Comparison of ENCODE assay signal across 2 cellular contexts in genomic region chr4:186158021-186158859, GRCh38.
TF ChIP-seq lines count a peak whose summit lies in the region.

No MANE protein-coding gene starts in this region.

TF ChIP-seq in SK-N-SH, 30 proteins besides CTCF, POLR2A, EP300 and RAD21 (continued from another document):
- TF ChIP-seq, protein P1, sequence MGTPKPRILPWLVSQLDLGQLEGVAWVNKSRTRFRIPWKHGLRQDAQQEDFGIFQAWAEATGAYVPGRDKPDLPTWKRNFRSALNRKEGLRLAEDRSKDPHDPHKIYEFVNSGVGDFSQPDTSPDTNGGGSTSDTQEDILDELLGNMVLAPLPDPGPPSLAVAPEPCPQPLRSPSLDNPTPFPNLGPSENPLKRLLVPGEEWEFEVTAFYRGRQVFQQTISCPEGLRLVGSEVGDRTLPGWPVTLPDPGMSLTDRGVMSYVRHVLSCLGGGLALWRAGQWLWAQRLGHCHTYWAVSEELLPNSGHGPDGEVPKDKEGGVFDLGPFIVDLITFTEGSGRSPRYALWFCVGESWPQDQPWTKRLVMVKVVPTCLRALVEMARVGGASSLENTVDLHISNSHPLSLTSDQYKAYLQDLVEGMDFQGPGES (IDR thresholded peaks at IDR 0.05; ENCODE audit: low read depth, low read length): no peak

TF ChIP-seq in SK-N-SH treated with all-trans-retinoic acid at 6 μM for 48 hours, 23 proteins besides CTCF, POLR2A, EP300 and RAD21 (continued from another document):
- TF ChIP-seq, protein P2, sequence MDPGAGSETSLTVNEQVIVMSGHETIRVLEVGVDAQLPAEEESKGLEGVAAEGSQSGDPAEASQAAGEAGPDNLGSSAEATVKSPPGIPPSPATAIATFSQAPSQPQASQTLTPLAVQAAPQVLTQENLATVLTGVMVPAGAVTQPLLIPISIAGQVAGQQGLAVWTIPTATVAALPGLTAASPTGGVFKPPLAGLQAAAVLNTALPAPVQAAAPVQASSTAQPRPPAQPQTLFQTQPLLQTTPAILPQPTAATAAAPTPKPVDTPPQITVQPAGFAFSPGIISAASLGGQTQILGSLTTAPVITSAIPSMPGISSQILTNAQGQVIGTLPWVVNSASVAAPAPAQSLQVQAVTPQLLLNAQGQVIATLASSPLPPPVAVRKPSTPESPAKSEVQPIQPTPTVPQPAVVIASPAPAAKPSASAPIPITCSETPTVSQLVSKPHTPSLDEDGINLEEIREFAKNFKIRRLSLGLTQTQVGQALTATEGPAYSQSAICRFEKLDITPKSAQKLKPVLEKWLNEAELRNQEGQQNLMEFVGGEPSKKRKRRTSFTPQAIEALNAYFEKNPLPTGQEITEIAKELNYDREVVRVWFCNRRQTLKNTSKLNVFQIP (CRISPR knock-in tag; IDR thresholded peaks at IDR 0.05; ENCODE audit: borderline replicate concordance, low read depth): no peak
- TF ChIP-seq ESRRG (CRISPR knock-in tag; IDR thresholded peaks at IDR 0.05): no peak
- TF ChIP-seq, protein P3, sequence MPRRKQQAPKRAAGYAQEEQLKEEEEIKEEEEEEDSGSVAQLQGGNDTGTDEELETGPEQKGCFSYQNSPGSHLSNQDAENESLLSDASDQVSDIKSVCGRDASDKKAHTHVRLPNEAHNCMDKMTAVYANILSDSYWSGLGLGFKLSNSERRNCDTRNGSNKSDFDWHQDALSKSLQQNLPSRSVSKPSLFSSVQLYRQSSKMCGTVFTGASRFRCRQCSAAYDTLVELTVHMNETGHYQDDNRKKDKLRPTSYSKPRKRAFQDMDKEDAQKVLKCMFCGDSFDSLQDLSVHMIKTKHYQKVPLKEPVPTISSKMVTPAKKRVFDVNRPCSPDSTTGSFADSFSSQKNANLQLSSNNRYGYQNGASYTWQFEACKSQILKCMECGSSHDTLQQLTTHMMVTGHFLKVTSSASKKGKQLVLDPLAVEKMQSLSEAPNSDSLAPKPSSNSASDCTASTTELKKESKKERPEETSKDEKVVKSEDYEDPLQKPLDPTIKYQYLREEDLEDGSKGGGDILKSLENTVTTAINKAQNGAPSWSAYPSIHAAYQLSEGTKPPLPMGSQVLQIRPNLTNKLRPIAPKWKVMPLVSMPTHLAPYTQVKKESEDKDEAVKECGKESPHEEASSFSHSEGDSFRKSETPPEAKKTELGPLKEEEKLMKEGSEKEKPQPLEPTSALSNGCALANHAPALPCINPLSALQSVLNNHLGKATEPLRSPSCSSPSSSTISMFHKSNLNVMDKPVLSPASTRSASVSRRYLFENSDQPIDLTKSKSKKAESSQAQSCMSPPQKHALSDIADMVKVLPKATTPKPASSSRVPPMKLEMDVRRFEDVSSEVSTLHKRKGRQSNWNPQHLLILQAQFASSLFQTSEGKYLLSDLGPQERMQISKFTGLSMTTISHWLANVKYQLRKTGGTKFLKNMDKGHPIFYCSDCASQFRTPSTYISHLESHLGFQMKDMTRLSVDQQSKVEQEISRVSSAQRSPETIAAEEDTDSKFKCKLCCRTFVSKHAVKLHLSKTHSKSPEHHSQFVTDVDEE (CRISPR knock-in tag; IDR thresholded peaks at IDR 0.05): no peak
- TF ChIP-seq, protein P4, sequence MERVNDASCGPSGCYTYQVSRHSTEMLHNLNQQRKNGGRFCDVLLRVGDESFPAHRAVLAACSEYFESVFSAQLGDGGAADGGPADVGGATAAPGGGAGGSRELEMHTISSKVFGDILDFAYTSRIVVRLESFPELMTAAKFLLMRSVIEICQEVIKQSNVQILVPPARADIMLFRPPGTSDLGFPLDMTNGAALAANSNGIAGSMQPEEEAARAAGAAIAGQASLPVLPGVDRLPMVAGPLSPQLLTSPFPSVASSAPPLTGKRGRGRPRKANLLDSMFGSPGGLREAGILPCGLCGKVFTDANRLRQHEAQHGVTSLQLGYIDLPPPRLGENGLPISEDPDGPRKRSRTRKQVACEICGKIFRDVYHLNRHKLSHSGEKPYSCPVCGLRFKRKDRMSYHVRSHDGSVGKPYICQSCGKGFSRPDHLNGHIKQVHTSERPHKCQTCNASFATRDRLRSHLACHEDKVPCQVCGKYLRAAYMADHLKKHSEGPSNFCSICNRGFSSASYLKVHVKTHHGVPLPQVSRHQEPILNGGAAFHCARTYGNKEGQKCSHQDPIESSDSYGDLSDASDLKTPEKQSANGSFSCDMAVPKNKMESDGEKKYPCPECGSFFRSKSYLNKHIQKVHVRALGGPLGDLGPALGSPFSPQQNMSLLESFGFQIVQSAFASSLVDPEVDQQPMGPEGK (CRISPR knock-in tag; IDR thresholded peaks at IDR 0.05; ENCODE audit: borderline replicate concordance): no peak
TF ChIP-seq in SK-N-SH treated with all-trans-retinoic acid at 6 μM for 48 hours: peak in this region for 0.
